23 cellular contexts compared by ENCODE assay signal in the genomic region with DNA sequence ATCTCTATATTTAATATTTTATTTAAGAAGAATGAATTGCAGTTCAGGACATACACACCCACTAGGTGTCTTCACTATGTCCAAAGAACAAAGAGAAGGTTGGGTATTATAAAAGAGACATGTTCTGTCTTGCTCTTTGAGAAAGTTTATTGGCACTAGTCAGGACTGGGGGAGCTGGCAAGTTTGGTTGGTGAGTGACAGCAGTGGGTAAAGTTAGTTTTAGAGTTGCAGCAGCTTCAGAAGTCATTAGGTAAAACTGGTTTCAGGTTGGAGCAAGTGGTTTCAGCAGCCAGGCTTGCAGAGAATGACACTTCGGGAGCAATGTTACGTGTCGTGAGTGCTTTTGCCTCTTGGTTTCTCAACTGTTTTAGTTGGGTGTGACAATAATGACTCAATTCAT.
"Had no signal": no experiment of that assay in that cellular context is flagged by ENCODE, and none has a peak within 500 bp of the region (broad histone marks: within the 10 kb centered on the region; RNA-seq: fewer than 3 reads in every experiment).

No MANE protein-coding gene starts in this region.

- H3K4me1 Mint-ChIP-seq: central memory CD8-positive, alpha-beta T cell; naive B cell; nephron; stimulated activated effector memory CD8-positive, alpha-beta T cell treated with anti-CD3 and anti-CD28 coated beads, Interleukin-12 subunit alpha, Interleukin-12 subunit beta, amount 100 ng/mL, for 72 hours had no signal

- H3K4me3 Mint-ChIP-seq: central memory CD8-positive, alpha-beta T cell; dendritic cell treated with granulocyte-macrophage colony-stimulating factor and Interleukin-4, amounts not matched to agents 40 ng/mL and 50 ng/mL, for 4 days; naive B cell; nephron; stimulated activated effector memory CD8-positive, alpha-beta T cell treated with anti-CD3 and anti-CD28 coated beads, Interleukin-12 subunit alpha, Interleukin-12 subunit beta, amount 100 ng/mL, for 72 hours; stimulated activated naive CD8-positive, alpha-beta T cell treated with anti-CD3 and anti-CD28 coated beads, Interleukin-15, Interleukin-2, amounts not matched to agents 100 ng/mL and 50 ng/mL, for 24 hours had no signal

- H3K36me3 Mint-ChIP-seq: naive B cell; stimulated activated effector memory CD8-positive, alpha-beta T cell treated with anti-CD3 and anti-CD28 coated beads, Interleukin-12 subunit alpha, Interleukin-12 subunit beta, amount 100 ng/mL, for 72 hours had no signal

- ATAC-seq: left colon; left ventricle myocardium superior; pancreas; right cardiac atrium; stimulated activated effector memory CD8-positive, alpha-beta T cell treated with anti-CD3 and anti-CD28 coated beads, Interleukin-12 subunit alpha, Interleukin-12 subunit beta, amount 100 ng/mL, for 72 hours had no signal

- H3K4me1 ChIP-seq: pancreas, testis, tibial nerve had no signal

- H3K4me3 ChIP-seq: hepatocyte, lung, pancreas, testis, tibial nerve had no signal

- H3K27me3 ChIP-seq: hepatocyte, pancreas, testis, tibial nerve had no signal

- H3K27ac Mint-ChIP-seq: dendritic cell treated with granulocyte-macrophage colony-stimulating factor and Interleukin-4, amounts not matched to agents 40 ng/mL and 50 ng/mL, for 4 days; naive B cell; nephron; progenitor cell of endocrine pancreas; stimulated activated effector memory CD8-positive, alpha-beta T cell treated with anti-CD3 and anti-CD28 coated beads, Interleukin-12 subunit alpha, Interleukin-12 subunit beta, amount 100 ng/mL, for 72 hours; stimulated activated naive CD8-positive, alpha-beta T cell treated with anti-CD3 and anti-CD28 coated beads, Interleukin-15, Interleukin-2, amounts not matched to agents 100 ng/mL and 50 ng/mL, for 24 hours had no signal

- H3K9me3 Mint-ChIP-seq: central memory CD8-positive, alpha-beta T cell; nephron; stimulated activated effector memory CD8-positive, alpha-beta T cell treated with anti-CD3 and anti-CD28 coated beads, Interleukin-12 subunit alpha, Interleukin-12 subunit beta, amount 100 ng/mL, for 72 hours; stimulated activated naive CD8-positive, alpha-beta T cell treated with anti-CD3 and anti-CD28 coated beads, Interleukin-15, Interleukin-2, amounts not matched to agents 100 ng/mL and 50 ng/mL, for 24 hours had no signal

- H3K27ac ChIP-seq: hepatocyte, pancreas, testis, tibial nerve had no signal

- DNase-seq: foreskin melanocyte; head of caudate nucleus; kidney; left colon; left ventricle myocardium superior; mesendoderm; naive B cell; occipital lobe; pancreas; right cardiac atrium; small intestine; stimulated activated CD4-positive, alpha-beta T cell treated with anti-CD3 and anti-CD28 coated beads, Interleukin-4, amount 100 ng/mL, for 1 hour; stimulated activated CD8-positive, alpha-beta memory T cell treated with anti-CD3 and anti-CD28 coated beads, Interleukin-4, amount 100 ng/mL, for 48 hours; testis had no signal
